In genomic region chr1:150484861-150485260, GRCh38 we compare ENCODE assay signal across 9 cellular contexts. TPM values are rescaled to one million over a fixed set of nuclear protein-coding genes. Genes with fewer than 3 reads are reported as not detected.
DNase-seq lines count a peak whose midpoint lies in the region; ATAC-seq and TF ChIP-seq lines count a peak whose summit lies in the region.
"Had no signal": no experiment of that assay in that cellular context is flagged by ENCODE, and none has a peak within 500 bp of the region (broad histone marks: within the 10 kb centered on the region; RNA-seq: fewer than 3 reads in every experiment).

No MANE protein-coding gene starts in this region.

- no peak for ATAC-seq in RWPE2 (ENCODE audit: low read depth)

- H3K36me3 ChIP-seq in RWPE2 (ENCODE audit: low read depth) (peaks cover 15% of the 10 kb centered on the region), fibroblast of lung (ENCODE audit: control insufficient read depth, insufficient read depth, low read length) (no peaks in the 10 kb centered on the region), prostate gland (no peaks in the 10 kb centered on the region), stomach (peaks cover 0 to 12% (median 10%) of the 10 kb centered on the region in 4 donors)

- no peak for TF ChIP-seq EP300 in stomach (IDR thresholded peaks at IDR 0.05)

- H3K27me3 ChIP-seq in RWPE2 (ENCODE audit: insufficient read depth, poor library complexity, severe bottlenecking) (no peaks in the 10 kb centered on the region), fibroblast of lung (ENCODE audit: control insufficient read depth, insufficient read depth, low read length) (no peaks in the 10 kb centered on the region), prostate gland (replicated peaks; ENCODE audit: insufficient read depth) (no peaks in the 10 kb centered on the region), stomach (no peaks in the 10 kb centered on the region)

- H2AFZ ChIP-seq in fibroblast of lung (ENCODE audit: low read length), result peak overlapping the region; percentile 71

- no peak overlapping the region for H3K4me3 ChIP-seq in RWPE2 (ENCODE audit: severe bottlenecking)
- no peak overlapping the region for H3K4me3 ChIP-seq in fibroblast of lung (replicated peaks in 1 of 4; ENCODE audit: control extremely low read depth in 1 of 4, insufficient read depth in 1 of 4, low read depth in 3 of 4, low read length in 4 of 4)
- no peak overlapping the region for H3K4me3 ChIP-seq in prostate gland
- H3K4me3 ChIP-seq in stomach, result no peak overlapping the region

- H3K9me3 ChIP-seq in RWPE2 (ENCODE audit: severe bottlenecking) (no peaks in the 10 kb centered on the region), fibroblast of lung (ENCODE audit: control insufficient read depth, insufficient read depth, low read depth, low read length) (no peaks in the 10 kb centered on the region), prostate gland (no peaks in the 10 kb centered on the region), stomach (no peaks in the 10 kb centered on the region)

- in situ Hi-C loops in G401 (cut with HindIII; ENCODE audit: low sequenced_read_pairs), result loop anchor here (5.0 kb wide), 1 partner anchor 42 kb away; no protein-coding TSS in a partner anchor

- TF ChIP-seq POLR2A in prostate gland (IDR thresholded peaks at IDR 0.05) (no peak), stomach (IDR thresholded peaks at IDR 0.05) (no peak)

- peaks cover 11% of the 10 kb centered on the region for H3K4me1 ChIP-seq in RWPE2 (ENCODE audit: insufficient read depth, poor library complexity, severe bottlenecking)
- peaks cover 7% of the 10 kb centered on the region for H3K4me1 ChIP-seq in fibroblast of lung (ENCODE audit: control insufficient read depth, extremely low read depth, insufficient read depth, low read length)
- H3K4me1 ChIP-seq in prostate gland (replicated peaks), result peaks cover 4% of the 10 kb centered on the region
- H3K4me1 ChIP-seq in stomach, result peaks cover 6 to 19% (median 14%) of the 10 kb centered on the region in 4 donors

- no peak overlapping the region for H3K4me2 ChIP-seq in fibroblast of lung (ENCODE audit: extremely low read depth, insufficient read depth, low read length)

- H3K79me2 ChIP-seq in fibroblast of lung (ENCODE audit: control insufficient read depth, insufficient read depth, low read length), result peaks cover 5% of the 10 kb centered on the region

- H3K27ac ChIP-seq in RWPE2 (ENCODE audit: poor library complexity, severe bottlenecking) (peak overlapping the region; percentile 53), fibroblast of lung (ENCODE audit: insufficient read depth, low read length) (no peak overlapping the region), prostate gland (no peak overlapping the region), stomach (no peak overlapping the region)

- 20% methylated on average over 2 of the region's 2 CpGs for WGBS in prostate gland
- WGBS in stomach, 5 donors, result 11 to 25% (median 14%) methylated on average over 2 of the region's 2 CpGs

- no peak overlapping the region for H3K9ac ChIP-seq in fibroblast of lung (ENCODE audit: insufficient read depth, low read length)

- DNase-seq in A172 (ENCODE audit: low spot score) (peak; percentile 52), ELR (ENCODE audit: low read depth) (peak; percentile 64), RWPE2 (ENCODE audit: low spot score) (no peak), fibroblast of lung (ENCODE audit: low read depth in 2 of 2) (peak in 1 of 2 donors; percentile 40), prostate gland (ENCODE audit: low spot score) (no peak), G401 (ENCODE audit: low spot score) (no peak), stomach (no peak)
- no peak for DNase-seq in activated CD8-positive, alpha-beta memory T cell treated with anti-CD3 and anti-CD28 coated beads, Interleukin-2, amount 50 U/mL, for 4 hours
- DNase-seq: activated naive CD4-positive, alpha-beta T cell treated with Interleukin-2 at 50 U/mL for 16 hours had no signal

- TF ChIP-seq CTCF in RWPE2 (IDR thresholded peaks at IDR 0.05; ENCODE audit: poor library complexity, severe bottlenecking), result peak; percentile 26
- peak; percentile 23 to 28 for TF ChIP-seq CTCF in fibroblast of lung (conservative IDR thresholded peaks at IDR 0.05 in 1 of 2, IDR thresholded peaks at IDR 0.05 in 1 of 2; ENCODE audit: low read depth in 1 of 2, low read length in 2 of 2)
- no peak for TF ChIP-seq CTCF in prostate gland (IDR thresholded peaks at IDR 0.05)
- no peak for TF ChIP-seq CTCF in stomach (IDR thresholded peaks at IDR 0.05)

- no peaks in the 10 kb centered on the region for H4K20me1 ChIP-seq in fibroblast of lung (ENCODE audit: control insufficient read depth, extremely low read depth, insufficient read depth, low read length)

- intact Hi-C loops in prostate gland (cut with DNase I) (loop anchor here (5.0 kb wide), 1 partner anchor 47 kb away; no protein-coding TSS in a partner anchor), stomach (cut with DNase I; ENCODE audit: low total_unique reads) (no loop called here)

RNA-seq across cellular contexts. Expression of gene TARS2, which starts 2.4 kb away (rescaled TPM):
- total RNA-seq in A172 (2014; rRNA removed; shearing (Covaris generic)), result 30.0 and 32.1 TPM in 2 replicates
- total RNA-seq in fibroblast of lung (17.3 and 27.7 TPM in 2 replicates), prostate gland (10 to 100 TPM; 17.4 to 30.2 TPM), stomach (10 to 100 TPM in 2 of 5 donors, 1 to 10 TPM in 3; 3.5 to 46.2 (median 5.8) TPM)
- polyA plus RNA-seq in fibroblast of lung (7.4 and 13.3 TPM in 2 replicates), stomach (10 to 100 TPM in 2 of 3 donors, 1 to 10 TPM in 1; 9.6 to 14.8 (median 12.4) TPM)
- 8.7 and 14.9 TPM in 2 replicates for polyA plus RNA-seq in fibroblast of lung (2012)
- 38.5 and 64.7 TPM in 2 replicates for polyA minus RNA-seq in fibroblast of lung (ENCODE audit: low replicate concordance)
- total RNA-seq in G401 (2014; rRNA removed; shearing (Covaris generic)), result 34.6 and 36.7 TPM in 2 replicates

RNA-seq across cellular contexts. Expression of gene ECM1, which starts 23.0 kb away (rescaled TPM):
- total RNA-seq in A172 (2014; rRNA removed; shearing (Covaris generic)), result 101 and 135 TPM in 2 replicates
- total RNA-seq in fibroblast of lung, result 7.7 and 25.1 TPM in 2 replicates
- polyA plus RNA-seq in fibroblast of lung, result 108 and 137 TPM in 2 replicates
- 171 and 192 TPM in 2 replicates for polyA plus RNA-seq in fibroblast of lung (2012)
- 162 and 245 TPM in 2 replicates for polyA minus RNA-seq in fibroblast of lung (ENCODE audit: low replicate concordance)
- 10 to 100 TPM in 1 of 2 donors, 1 to 10 TPM in 1; 4.7 to 12.3 TPM for total RNA-seq in prostate gland
- 44.5 and 60.0 TPM in 2 replicates for total RNA-seq in G401 (2014; rRNA removed; shearing (Covaris generic))
- 10 to 100 TPM in 2 of 5 donors, 1 to 10 TPM in 3; 1.7 to 29.3 (median 6.5) TPM for total RNA-seq in stomach
- 100 to 1,000 TPM in 1 of 3 donors, 1 to 10 TPM in 2; 3.1 to 345 (median 6.8) TPM for polyA plus RNA-seq in stomach

RNA-seq across cellular contexts. Expression of gene FALEC, which starts 30.7 kb away (rescaled TPM):
- total RNA-seq in A172 (2014; rRNA removed; shearing (Covaris generic)), result 0.55 TPM in 1 of 2 replicates, not detected in the other
- total RNA-seq in fibroblast of lung (0.83 and 1.0 TPM in 2 replicates), prostate gland (not detected), stomach (not detected)
- polyA plus RNA-seq in fibroblast of lung (0.15 TPM in 1 of 2 replicates, not detected in the other), stomach (under 1 TPM in 1 of 3 donors, not detected in 2; 0.93 TPM)
- not detected in 2 replicates for polyA plus RNA-seq in fibroblast of lung (2012)
- polyA minus RNA-seq in fibroblast of lung (ENCODE audit: low replicate concordance), result not detected in 2 replicates
- total RNA-seq in G401 (2014; rRNA removed; shearing (Covaris generic)), result 2.2 TPM in 1 of 2 replicates, not detected in the other

Comparison
In these comparisons a context has a peak if more than half of its experiments do, and no peak if none do; other contexts are left out.
1. DNase-seq: peak in A172 (single experiment) and ELR (single experiment); none in RWPE2 (single experiment), prostate gland (single experiment), activated CD8-positive, alpha-beta memory T cell treated with anti-CD3 and anti-CD28 coated beads, Interleukin-2, amount 50 U/mL, for 4 hours (single experiment), G401 (single experiment) and stomach (single experiment).
2. CTCF ChIP-seq: peak in RWPE2 (single experiment) and fibroblast of lung (2 of 2); none in prostate gland (0 of 4) and stomach (0 of 7).